Comparison of ENCODE assay signal across 9 cellular contexts in genomic region chr18:76467371-76468190, GRCh38. TPM values are rescaled to one million over a fixed set of nuclear protein-coding genes. Genes with fewer than 3 reads are reported as not detected.
DNase-seq lines count a peak whose midpoint lies in the region; ATAC-seq and TF ChIP-seq lines count a peak whose summit lies in the region.
"Had no signal": no experiment of that assay in that cellular context is flagged by ENCODE, and none has a peak within 500 bp of the region (broad histone marks: within the 10 kb centered on the region; RNA-seq: fewer than 3 reads in every experiment).

No MANE protein-coding gene starts in this region.

- H3K36me3 Mint-ChIP-seq in CD8-positive, alpha-beta memory T cell = peaks cover 0 to 3% (median 0%) of the 10 kb centered on the region in 3 donors
- H3K36me3 Mint-ChIP-seq in dendritic cell treated with granulocyte-macrophage colony-stimulating factor and Interleukin-4, amounts not matched to agents 40 ng/mL and 50 ng/mL, for 4 days (ENCODE audit: low read depth) = peaks cover 66% of the 10 kb centered on the region
- peaks cover 89% of the 10 kb centered on the region for H3K36me3 Mint-ChIP-seq in nephron progenitor cell (ENCODE audit: low read depth)

- no peaks in the 10 kb centered on the region for H3K27me3 ChIP-seq in CD8-positive, alpha-beta memory T cell (ENCODE audit: insufficient read depth, low read length, poor library complexity, severe bottlenecking)
- H3K27me3 ChIP-seq in prostate gland (replicated peaks; ENCODE audit: insufficient read depth) = no peaks in the 10 kb centered on the region

- no peaks in the 10 kb centered on the region for H3K9me3 Mint-ChIP-seq in CD8-positive, alpha-beta memory T cell
- H3K9me3 Mint-ChIP-seq in dendritic cell treated with granulocyte-macrophage colony-stimulating factor and Interleukin-4, amounts not matched to agents 40 ng/mL and 50 ng/mL, for 4 days = no peaks in the 10 kb centered on the region
- H3K9me3 Mint-ChIP-seq in nephron progenitor cell = peaks cover 3% of the 10 kb centered on the region

- peak overlapping the region in 6 of 8 donors; percentile 20 to 86 (median 62) for H3K27ac Mint-ChIP-seq in CD8-positive, alpha-beta memory T cell
- H3K27ac Mint-ChIP-seq in dendritic cell treated with granulocyte-macrophage colony-stimulating factor and Interleukin-4, amounts not matched to agents 40 ng/mL and 50 ng/mL, for 4 days = peak overlapping the region; percentile 28
- peak overlapping the region; percentile 77 for H3K27ac Mint-ChIP-seq in nephron progenitor cell

- WGBS in prostate gland = 54% methylated on average over 19 of the region's 19 CpGs

- intact Hi-C loops in dendritic cell treated with granulocyte-macrophage colony-stimulating factor and Interleukin-4, amounts not matched to agents 40 ng/mL and 50 ng/mL, for 4 days (cut with micrococcal nuclease) = no loop called here
- intact Hi-C loops in prostate gland (cut with DNase I) = no loop called here

- POLR2A ChIA-PET in CD8-positive, alpha-beta memory T cell (lab: Charles Lee) = no interaction called here

- no peak overlapping the region for H3K4me3 ChIP-seq in CD8-positive, alpha-beta memory T cell (ENCODE audit: low read length)
- H3K4me3 ChIP-seq in prostate gland = no peak overlapping the region

- no peaks in the 10 kb centered on the region for H3K9me3 ChIP-seq in CD8-positive, alpha-beta memory T cell (ENCODE audit: low read length)
- H3K9me3 ChIP-seq in prostate gland = no peaks in the 10 kb centered on the region

- no peak for TF ChIP-seq POLR2A in prostate gland (IDR thresholded peaks at IDR 0.05)

- H3K4me1 Mint-ChIP-seq in CD8-positive, alpha-beta memory T cell = peaks cover 14 to 21% (median 14%) of the 10 kb centered on the region in 3 donors
- H3K4me1 Mint-ChIP-seq in dendritic cell treated with granulocyte-macrophage colony-stimulating factor and Interleukin-4, amounts not matched to agents 40 ng/mL and 50 ng/mL, for 4 days (ENCODE audit: low read depth) = peaks cover 84% of the 10 kb centered on the region
- peaks cover 74% of the 10 kb centered on the region for H3K4me1 Mint-ChIP-seq in nephron progenitor cell

- TF ChIP-seq CTCF in nephron progenitor cell (IDR thresholded peaks at IDR 0.05) = no peak
- no peak for TF ChIP-seq CTCF in prostate gland (IDR thresholded peaks at IDR 0.05)

- DNase-seq in CD8-positive, alpha-beta memory T cell = peak in 1 of 5 donors; percentile 21
- peak; percentile 90 to 91 for DNase-seq in Kasumi-1 (lab: John Stamatoyannopoulos, UW)
- DNase-seq in nephron progenitor cell = no peak
- no peak for DNase-seq in NCI-H2227 (lab: John Stamatoyannopoulos, UW; ENCODE audit: unreplicated experiment)
- DNase-seq in prostate gland (ENCODE audit: low spot score) = no peak
- DNase-seq in globus pallidus (ENCODE audit: low spot score) = no peak
- DNase-seq: NCI-H1694 treated with DMSO at 0.1 percent for 48 hours had no signal

- CTCF ChIA-PET in CD8-positive, alpha-beta memory T cell (lab: Charles Lee) = no interaction called here

- no peaks in the 10 kb centered on the region for H3K36me3 ChIP-seq in CD8-positive, alpha-beta memory T cell (ENCODE audit: insufficient read depth, low read length)
- H3K36me3 ChIP-seq in prostate gland = no peaks in the 10 kb centered on the region

- H3K4me1 ChIP-seq in CD8-positive, alpha-beta memory T cell (ENCODE audit: insufficient read depth, low read length) = peaks cover 17% of the 10 kb centered on the region
- no peaks in the 10 kb centered on the region for H3K4me1 ChIP-seq in prostate gland (replicated peaks)

- H3K27me3 Mint-ChIP-seq in CD8-positive, alpha-beta memory T cell = peaks cover 8 to 36% of the 10 kb centered on the region in 2 donors
- H3K27me3 Mint-ChIP-seq in dendritic cell treated with granulocyte-macrophage colony-stimulating factor and Interleukin-4, amounts not matched to agents 40 ng/mL and 50 ng/mL, for 4 days = no peaks in the 10 kb centered on the region
- peaks cover 4% of the 10 kb centered on the region for H3K27me3 Mint-ChIP-seq in nephron progenitor cell (ENCODE audit: low read depth, poor library complexity)

- H3K27ac ChIP-seq in CD8-positive, alpha-beta memory T cell (ENCODE audit: low read depth, low read length) = no peak overlapping the region
- no peak overlapping the region for H3K27ac ChIP-seq in prostate gland

- peak overlapping the region in 6 of 7 donors; percentile 30 to 84 (median 67) for H3K4me3 Mint-ChIP-seq in CD8-positive, alpha-beta memory T cell
- peak overlapping the region; percentile 44 for H3K4me3 Mint-ChIP-seq in dendritic cell treated with granulocyte-macrophage colony-stimulating factor and Interleukin-4, amounts not matched to agents 40 ng/mL and 50 ng/mL, for 4 days
- H3K4me3 Mint-ChIP-seq in nephron progenitor cell = no peak overlapping the region

- no peak for ATAC-seq in GM19324 (IDR thresholded peaks at IDR 0.05; ENCODE audit: low FRiP score, unreplicated experiment)

RNA-seq across cellular contexts. Expression of gene ZNF516, which starts 27.5 kb away (rescaled TPM):
- 1 to 10 TPM; 1.3 to 1.6 TPM for total RNA-seq in CD8-positive, alpha-beta memory T cell
- 1.9 TPM for polyA plus RNA-seq in CD8-positive, alpha-beta memory T cell
- total RNA-seq in prostate gland = 100 to 1,000 TPM in 1 of 2 donors, 10 to 100 TPM in 1; 25.0 to 158 TPM

Comparison
In these comparisons a context has a peak if more than half of its experiments do, and no peak if none do; other contexts are left out.
1. DNase-seq: peak in Kasumi-1 (2 of 2); none in nephron progenitor cell (single experiment), NCI-H2227 (single experiment), prostate gland (single experiment) and globus pallidus (single experiment).
2. RNA of gene ZNF516, which starts 27.5 kb away (total RNA-seq): 25.0 to 158 TPM in prostate gland; 1.3 to 1.6 TPM in CD8-positive, alpha-beta memory T cell; every median in the first group is over 10 times any median in the second.
3. Peak in every context shown above with its lines, with median percentiles within 50 percentile points of each other: H3K27ac Mint-ChIP-seq.